ENCODE assay signal across 24 cellular contexts in the genomic region with DNA sequence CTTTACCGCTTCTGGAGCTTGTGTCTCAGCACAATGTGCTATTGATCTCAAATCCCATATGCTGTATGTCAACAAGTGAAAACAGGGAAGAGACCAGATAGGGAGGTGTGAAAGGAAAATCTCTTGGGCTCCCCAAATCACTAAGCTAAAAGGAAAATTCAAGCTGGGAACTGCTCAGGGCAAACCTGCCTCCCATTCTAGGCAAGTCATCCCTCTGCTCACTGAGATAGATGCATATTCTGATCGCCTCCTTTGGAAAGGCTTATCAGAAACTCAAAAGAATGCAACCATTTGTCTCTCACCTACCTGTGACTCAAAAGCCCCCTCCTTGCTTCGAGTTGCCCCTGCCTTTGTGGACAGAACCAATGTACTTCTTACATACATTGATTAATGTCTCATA.
"Had no signal": no experiment of that assay in that cellular context is flagged by ENCODE, and none has a peak within 500 bp of the region (broad histone marks: within the 10 kb centered on the region; RNA-seq: fewer than 3 reads in every experiment).

No MANE protein-coding gene starts in this region.

- H3K4me1 ChIP-seq: stomach had no signal

- H3K4me2 ChIP-seq: neural progenitor cell had no signal

- H3K9ac ChIP-seq: neural progenitor cell, parathyroid adenoma had no signal

- H3K27ac ChIP-seq: coronary artery, esophagus squamous epithelium, gastrocnemius medialis, lower lobe of right lung, neural progenitor cell, parathyroid adenoma, right lobe of liver, stomach, thyroid gland had no signal

- H3K9me3 ChIP-seq: esophagus squamous epithelium, gastrocnemius medialis, lower lobe of right lung, right lobe of liver, thyroid gland had no signal

- H2AFZ ChIP-seq: parathyroid adenoma had no signal

- H3K79me2 ChIP-seq: parathyroid adenoma had no signal

- H3K36me3 ChIP-seq: esophagus squamous epithelium, gastrocnemius medialis, lower lobe of right lung, neural progenitor cell, right lobe of liver, stomach, thyroid gland had no signal

- H3K27me3 ChIP-seq: gastrocnemius medialis, neural progenitor cell, right lobe of liver, thyroid gland had no signal

- FAIRE-seq: endometrium, keratinocyte, small intestine had no signal

- ATAC-seq: gastrocnemius medialis; left ventricle myocardium superior; lower lobe of right lung; naive thymus-derived CD4-positive, alpha-beta T cell; right lobe of liver; stimulated activated effector memory CD8-positive, alpha-beta T cell treated with anti-CD3 and anti-CD28 coated beads, Interleukin-12 subunit alpha, Interleukin-12 subunit beta, amount 100 ng/mL, for 72 hours had no signal

- DNase-seq: dermis blood vessel endothelial cell; effector memory CD4-positive, alpha-beta T cell; erythroblast; esophagus squamous epithelium; gastrocnemius medialis; head of caudate nucleus; left ventricle myocardium superior; lower lobe of right lung; midbrain; naive thymus-derived CD4-positive, alpha-beta T cell; right lobe of liver; small intestine; stimulated activated CD4-positive, alpha-beta T cell treated with anti-CD3 and anti-CD28 coated beads, Interleukin-12 subunit alpha, Interleukin-12 subunit beta, amount 100 ng/mL, for 4 hours; stimulated activated CD4-positive, alpha-beta T cell treated with anti-CD3 and anti-CD28 coated beads, Interleukin-1b, Interleukin-23, amount 100 ng/mL, for 48 hours; stimulated activated CD4-positive, alpha-beta T cell treated with anti-CD3 and anti-CD28 coated beads, Interleukin-4, amount 100 ng/mL, for 24 hours; stimulated activated naive CD4-positive, alpha-beta T cell treated with Interleukin-2 at 50 U/mL for 16 hours; stomach; thyroid gland had no signal

- H3K4me3 ChIP-seq: coronary artery, esophagus squamous epithelium, gastrocnemius medialis, lower lobe of right lung, neural progenitor cell, right lobe of liver, stomach, thyroid gland had no signal
